ENCODE assay signal across 10 cellular contexts in the genomic region with DNA sequence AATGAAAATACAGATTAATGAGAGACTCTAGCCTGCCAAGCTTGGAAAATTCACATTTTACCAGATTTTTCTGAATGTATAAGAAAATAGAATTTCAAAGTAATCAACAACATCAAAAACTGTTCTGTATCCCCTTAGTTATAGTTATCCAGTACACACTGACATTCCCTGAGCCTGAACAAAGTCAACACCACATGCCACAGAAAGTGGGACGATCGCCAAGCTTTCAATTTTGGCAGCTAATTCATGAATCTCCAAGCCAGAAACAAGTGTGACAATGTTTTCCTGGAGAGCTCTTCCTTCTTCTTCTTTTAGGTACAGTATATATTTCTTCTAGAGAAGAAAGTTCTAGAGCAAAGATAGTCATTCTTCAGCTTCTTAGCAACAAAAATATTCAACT.
DNase-seq lines count a peak whose midpoint lies in the region; ATAC-seq, FAIRE-seq and TF ChIP-seq lines count a peak whose summit lies in the region.
"Had no signal": no experiment of that assay in that cellular context is flagged by ENCODE, and none has a peak within 500 bp of the region (broad histone marks: within the 10 kb centered on the region; RNA-seq: fewer than 3 reads in every experiment).

No MANE protein-coding gene starts in this region.

- no peaks in the 10 kb centered on the region for H3K36me3 Mint-ChIP-seq in nephron progenitor cell (ENCODE audit: low read depth)

- H3K27me3 ChIP-seq in small intestine (ENCODE audit: control insufficient read depth in 2 of 2, insufficient read depth in 2 of 2, low read length in 2 of 2) (no peaks in the 10 kb centered on the region), vagina (no peaks in the 10 kb centered on the region), H7 (ENCODE audit: control insufficient read depth, insufficient read depth, low read length) (no peaks in the 10 kb centered on the region)
- H3K27me3 ChIP-seq: Peyer's patch had no signal

- no peaks in the 10 kb centered on the region for H3K4me1 Mint-ChIP-seq in nephron progenitor cell

- TF ChIP-seq POLR2A in vagina (IDR thresholded peaks at IDR 0.05), result no peak

- WGBS in small intestine, 3 donors, result 9 to 23% (median 18%) methylated on average over 2 of the region's 2 CpGs

- no peaks in the 10 kb centered on the region for H3K36me3 ChIP-seq in SK-N-MC (ENCODE audit: insufficient read depth, low read length)
- no peaks in the 10 kb centered on the region for H3K36me3 ChIP-seq in small intestine (ENCODE audit: control insufficient read depth in 2 of 2, insufficient read depth in 2 of 2, low read length in 2 of 2)
- H3K36me3 ChIP-seq in vagina, result no peaks in the 10 kb centered on the region
- no peaks in the 10 kb centered on the region for H3K36me3 ChIP-seq in H7 (replicated peaks; ENCODE audit: control insufficient read depth, insufficient read depth, low read length)
- H3K36me3 ChIP-seq: Peyer's patch had no signal

- H3K27ac Mint-ChIP-seq in nephron progenitor cell, result no peak overlapping the region

- no peaks in the 10 kb centered on the region for H3K9me3 ChIP-seq in SK-N-MC (ENCODE audit: low read depth, low read length)
- no peaks in the 10 kb centered on the region for H3K9me3 ChIP-seq in small intestine (ENCODE audit: control insufficient read depth, low read depth)
- no peaks in the 10 kb centered on the region for H3K9me3 ChIP-seq in vagina
- H3K9me3 ChIP-seq: Peyer's patch had no signal

- no peaks in the 10 kb centered on the region for H3K4me1 ChIP-seq in small intestine (ENCODE audit: control insufficient read depth in 2 of 2, insufficient read depth in 1 of 2, low read depth in 1 of 2, low read length in 1 of 2)
- H3K4me1 ChIP-seq in vagina, result peaks cover 5% of the 10 kb centered on the region
- H3K4me1 ChIP-seq: Peyer's patch had no signal

- no peaks in the 10 kb centered on the region for H3K9me3 Mint-ChIP-seq in nephron progenitor cell

- H3K27ac ChIP-seq in SK-N-MC, result peak overlapping the region; percentile 57; the same call in 1 of the 2 replicates
- no peak overlapping the region for H3K27ac ChIP-seq in small intestine (ENCODE audit: low read depth in 1 of 2, low read length in 1 of 2)
- no peak overlapping the region for H3K27ac ChIP-seq in vagina
- H3K27ac ChIP-seq: Peyer's patch had no signal

- no peak overlapping the region for H3K4me3 Mint-ChIP-seq in nephron progenitor cell

- no peaks in the 10 kb centered on the region for H3K27me3 Mint-ChIP-seq in nephron progenitor cell (ENCODE audit: low read depth, poor library complexity)

- TF ChIP-seq CTCF in vagina (IDR thresholded peaks at IDR 0.05), result no peak
- TF ChIP-seq CTCF in nephron progenitor cell (IDR thresholded peaks at IDR 0.05), result no peak

- ATAC-seq in Right ventricle myocardium superior (ENCODE audit: poor library complexity) (peak; percentile 85), HG02763 (IDR thresholded peaks at IDR 0.05; ENCODE audit: unreplicated experiment) (no peak)

- H3K9ac ChIP-seq in SK-N-MC (ENCODE audit: insufficient read length), result no peak overlapping the region

- FAIRE-seq in small intestine (lab: Jason Lieb, UNC), result no peak

- intact Hi-C loops in Right ventricle myocardium superior (cut with DNase I) (no loop called here), vagina (cut with DNase I) (no loop called here)

- DNase-seq in HS-27A (ENCODE audit: low read depth) (peak; percentile 12), SK-N-MC (ENCODE audit: low read depth, low spot score) (no peak), Right ventricle myocardium superior (peak; percentile 53), small intestine (peak; percentile 8), vagina (ENCODE audit: extremely low spot score in 2 of 2) (no peak), nephron progenitor cell (no peak), H7 (no peak)
- DNase-seq: activated naive CD4-positive, alpha-beta T cell treated with Interleukin-2 at 50 U/mL for 16 hours; Peyer's patch had no signal

- H3K4me3 ChIP-seq in SK-N-MC (no peak overlapping the region), small intestine (ENCODE audit: low read depth in 1 of 2, low read length in 2 of 2) (no peak overlapping the region), vagina (no peak overlapping the region), H7 (ENCODE audit: insufficient read depth, low read depth, low read length) (no peak overlapping the region)
- H3K4me3 ChIP-seq: Peyer's patch had no signal

Comparison
In these comparisons a context has a peak if more than half of its experiments do, and no peak if none do; other contexts are left out.
1. DNase-seq: peak in HS-27A (single experiment), Right ventricle myocardium superior (single experiment) and small intestine (single experiment); none in SK-N-MC (single experiment), vagina (0 of 2), nephron progenitor cell (single experiment) and H7 (single experiment).